Comparison of ENCODE assay signal across 7 cellular contexts in genomic region chr7:118368958-118369357, GRCh38.
"Had no signal": no experiment of that assay in that cellular context is flagged by ENCODE, and none has a peak within 500 bp of the region (broad histone marks: within the 10 kb centered on the region; RNA-seq: fewer than 3 reads in every experiment).

No MANE protein-coding gene starts in this region.

- H3K4me3 Mint-ChIP-seq: GM23338, H9 had no signal

- H3K27ac Mint-ChIP-seq: GM23338, H9 had no signal

- H2AFZ ChIP-seq: GM23338 had no signal

- H3K4me1 Mint-ChIP-seq: GM23338, H9 had no signal

- FAIRE-seq: H1, H54, HTR-8/SVneo had no signal

- ATAC-seq: GM23338 had no signal

- H3K4me3 ChIP-seq: GM23338 had no signal

- DNase-seq: H9, HCEC 1CT, IMR-90 had no signal

- H3K9me3 Mint-ChIP-seq: GM23338, H9 had no signal

- H3K4me2 ChIP-seq: GM23338 had no signal
